In the genomic region with DNA sequence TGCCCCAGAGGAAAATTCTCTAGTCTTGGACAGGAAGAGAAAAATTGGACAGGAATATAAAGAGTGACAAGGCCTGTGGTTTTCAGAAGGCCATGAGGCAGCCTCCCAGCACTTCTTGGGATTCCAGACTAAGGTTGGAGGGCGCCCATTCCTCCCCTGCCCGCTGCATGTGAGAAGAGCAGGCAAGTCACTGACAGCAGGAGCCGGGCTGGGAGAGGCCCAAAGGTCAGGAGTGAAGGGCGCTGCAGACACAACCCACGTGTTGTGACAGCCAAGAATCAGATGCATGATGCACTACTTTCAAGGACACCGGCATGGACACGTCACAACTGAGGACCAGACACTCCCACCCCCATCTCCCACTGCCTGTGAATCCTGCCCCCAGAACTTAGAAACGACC, we compare ENCODE assay signal across 24 cellular contexts.
"Had no signal": no experiment of that assay in that cellular context is flagged by ENCODE, and none has a peak within 500 bp of the region (broad histone marks: within the 10 kb centered on the region; RNA-seq: fewer than 3 reads in every experiment).

No MANE protein-coding gene starts in this region.

- ATAC-seq: gastrocnemius medialis; left lung; lower lobe of right lung; natural killer cell; right cardiac atrium; stimulated activated effector memory CD8-positive, alpha-beta T cell treated with anti-CD3 and anti-CD28 coated beads, Interleukin-12 subunit alpha, Interleukin-12 subunit beta, amount 100 ng/mL, for 72 hours had no signal

- H3K27me3 ChIP-seq: sigmoid colon, thyroid gland, vagina had no signal

- H3K27ac ChIP-seq: gastrocnemius medialis, left lung, lower lobe of right lung, neutrophil, parathyroid adenoma, sigmoid colon, stomach, thyroid gland, vagina had no signal

- H3K4me3 ChIP-seq: dorsolateral prefrontal cortex, gastrocnemius medialis, left lung, lower lobe of right lung, sigmoid colon, stomach, thyroid gland, vagina had no signal

- H3K9ac ChIP-seq: parathyroid adenoma had no signal

- H3K9me3 ChIP-seq: gastrocnemius medialis, left lung, lower lobe of right lung, neutrophil, sigmoid colon, stomach, thyroid gland, vagina had no signal

- H3K79me2 ChIP-seq: parathyroid adenoma had no signal

- H2AFZ ChIP-seq: parathyroid adenoma had no signal

- H3K36me3 ChIP-seq: gastrocnemius medialis, left lung, lower lobe of right lung, neutrophil, sigmoid colon, stomach, thyroid gland, vagina had no signal

- DNase-seq: cerebellar nuclear complex; dorsolateral prefrontal cortex; effector CD4-positive, alpha-beta T cell; foreskin fibroblast; gastrocnemius medialis; hypothalamus; immature natural killer cell; islet precursor cell; kidney glomerular epithelial cell; left lung; lower lobe of right lung; natural killer cell; sigmoid colon; stimulated activated CD4-positive, alpha-beta T cell treated with anti-CD3 and anti-CD28 coated beads, Interleukin-2, amount 100 ng/mL, for 24 hours; stimulated activated CD4-positive, alpha-beta T cell treated with anti-CD3 and anti-CD28 coated beads, Interleukin-4, amount 100 ng/mL, for 24 hours; stimulated activated naive CD4-positive, alpha-beta T cell treated with Interleukin-2 at 50 U/mL for 16 hours; stomach; thyroid gland; trophoblast cell had no signal

- H3K4me1 ChIP-seq: gastrocnemius medialis, left lung, lower lobe of right lung, parathyroid adenoma had no signal
